20 cellular contexts compared by ENCODE assay signal in genomic region chr10:96692427-96692826, GRCh38.
"Had no signal": no experiment of that assay in that cellular context is flagged by ENCODE, and none has a peak within 500 bp of the region (broad histone marks: within the 10 kb centered on the region; RNA-seq: fewer than 3 reads in every experiment).

No MANE protein-coding gene starts in this region.

- DNase-seq: IMR-90, Kasumi-1, KG1, MM.1S, NCI-H1092 treated with DMSO at 0.1 percent for 48 hours, NCI-H1436, NCI-H187, NCI-H2029, NCI-H2107, NCI-H2227 treated with DMSO at 0.1 percent for 48 hours, NCI-H524 treated with DMSO at 0.1 percent for 48 hours, NCI-H69, NCI-H774, Right ventricle myocardium superior, RPMI8226, SIG-M5, SW 1271 had no signal

- FAIRE-seq: RCC 7860 had no signal

- H3K4me1 ChIP-seq: SJSA1 had no signal

- H3K36me3 ChIP-seq: SJSA1 had no signal

- H3K27ac ChIP-seq: SJSA1, SK-N-MC had no signal

- H3K9me3 ChIP-seq: SJSA1 had no signal

- H3K4me3 ChIP-seq: SJSA1, SK-N-MC had no signal
